8 cellular contexts compared by ENCODE assay signal in genomic region chr10:113381906-113382562, GRCh38.
A peak's percentile ranks its signal among the peaks of the same experiment; 100 is the strongest.
DNase-seq lines count a peak whose midpoint lies in the region; ATAC-seq and TF ChIP-seq lines count a peak whose summit lies in the region.

No MANE protein-coding gene starts in this region.

- no peaks in the 10 kb centered on the region for H3K9me2 ChIP-seq in SK-N-SH

- DNase-seq in AG08396 (ENCODE audit: low spot score) (peak; percentile 42), SK-N-SH (no peak), stomach (no peak), DMS53 (lab: John Stamatoyannopoulos, UW) (no peak), OCI-M2 (lab: John Stamatoyannopoulos, UW; ENCODE audit: unreplicated experiment) (no peak)

- CTCF ChIA-PET in SK-N-SH (lab: Yijun Ruan, JAX) = interaction anchor here (1.6 to 1.9 kb wide), 2 partner anchors 139 to 817 kb away, joined by 3 to 8 read pairs; no protein-coding TSS in a partner anchor

- no peaks in the 10 kb centered on the region for H3F3A ChIP-seq in SK-N-SH (replicated peaks; ENCODE audit: insufficient read depth)

- H3K27ac ChIP-seq in SK-N-SH (ENCODE audit: low read depth in 2 of 2, low read length in 1 of 2) (peak overlapping the region in 1 of 2 experiments; percentile 69; a peak in 2 of 4 replicates), gastroesophageal sphincter (peak overlapping the region in 3 of 4 donors; percentile 16 to 44 (median 33)), stomach (peak overlapping the region in 4 of 5 donors; percentile 30 to 68 (median 66))

- no peak for TF ChIP-seq EP300 in SK-N-SH (IDR thresholded peaks at IDR 0.05; ENCODE audit: borderline replicate concordance in 1 of 2, low read depth in 1 of 2, low read length in 1 of 2)
- no peak for TF ChIP-seq EP300 in gastroesophageal sphincter (IDR thresholded peaks at IDR 0.05)
- no peak for TF ChIP-seq EP300 in stomach (IDR thresholded peaks at IDR 0.05)

- peak overlapping the region; percentile 71 for H2AFZ ChIP-seq in SK-N-SH (ENCODE audit: low read depth)

- TF ChIP-seq POLR2A in gastroesophageal sphincter (IDR thresholded peaks at IDR 0.05) (no peak), stomach (IDR thresholded peaks at IDR 0.05) (no peak)

- H3K79me2 ChIP-seq in SK-N-SH (ENCODE audit: insufficient read depth) = no peaks in the 10 kb centered on the region

- H3K9me3 ChIP-seq in SK-N-SH (no peaks in the 10 kb centered on the region), gastroesophageal sphincter (no peaks in the 10 kb centered on the region), stomach (no peaks in the 10 kb centered on the region)

- no peak for TF ChIP-seq RAD21 in SK-N-SH (IDR thresholded peaks at IDR 0.05; ENCODE audit: low read length)

- H3K4me1 ChIP-seq in SK-N-SH (ENCODE audit: control insufficient read depth in 1 of 2, insufficient read depth in 2 of 2, low read depth in 1 of 2, low read length in 1 of 2) = peaks cover 0 to 7% of the 10 kb centered on the region in 2 experiments
- H3K4me1 ChIP-seq in gastroesophageal sphincter = peaks cover 0 to 49% (median 12%) of the 10 kb centered on the region in 3 donors
- peaks cover 12 to 55% (median 37%) of the 10 kb centered on the region in 4 donors for H3K4me1 ChIP-seq in stomach

- POLR2A ChIA-PET in SK-N-SH (lab: Yijun Ruan, JAX) = no interaction called here

- H3K4me3 ChIP-seq in SK-N-SH (ENCODE audit: low read depth in 2 of 2, low read length in 1 of 2) = no peak overlapping the region; a peak in 1 of 4 replicates
- peak overlapping the region in 1 of 2 donors; percentile 23 for H3K4me3 ChIP-seq in gastroesophageal sphincter
- H3K4me3 ChIP-seq in stomach = peak overlapping the region in 1 of 4 donors; percentile 6

- H3K27me3 ChIP-seq in SK-N-SH (ENCODE audit: insufficient read depth) = no peaks in the 10 kb centered on the region
- no peaks in the 10 kb centered on the region for H3K27me3 ChIP-seq in gastroesophageal sphincter
- no peaks in the 10 kb centered on the region for H3K27me3 ChIP-seq in stomach

- H3K36me3 ChIP-seq in SK-N-SH (replicated peaks in 1 of 2; ENCODE audit: control insufficient read depth in 1 of 2, insufficient read depth in 2 of 2, low read length in 1 of 2) (no peaks in the 10 kb centered on the region), gastroesophageal sphincter (no peaks in the 10 kb centered on the region), stomach (no peaks in the 10 kb centered on the region)

- intact Hi-C loops in stomach (cut with DNase I; ENCODE audit: low total_unique reads) = no loop called here

- peak overlapping the region; percentile 37; the same call in 1 of the 2 replicates for H3K9ac ChIP-seq in SK-N-SH

- ATAC-seq in GM21423 (IDR thresholded peaks at IDR 0.05; ENCODE audit: unreplicated experiment) (peak; percentile 68), gastroesophageal sphincter (no peak), GM21390 (IDR thresholded peaks at IDR 0.05; ENCODE audit: unreplicated experiment) (no peak)

- WGBS in SK-N-SH (ENCODE audit: low lambda C conversion rate) = 54% methylated on average over 11 of the region's 11 CpGs
- WGBS in gastroesophageal sphincter (ENCODE audit: low coverage in 1 of 2), 2 donors = 37 to 38% methylated on average over 9 to 11 of the region's 11 CpGs
- 41 to 56% (median 52%) methylated on average over 11 of the region's 11 CpGs for WGBS in stomach, 5 donors

- H4K20me1 ChIP-seq in SK-N-SH (ENCODE audit: insufficient read depth) = no peaks in the 10 kb centered on the region

- H3K4me2 ChIP-seq in SK-N-SH = peak overlapping the region; percentile 33

- TF ChIP-seq CTCF in SK-N-SH (IDR thresholded peaks at IDR 0.05) = no peak
- TF ChIP-seq CTCF in gastroesophageal sphincter (IDR thresholded peaks at IDR 0.05) = no peak
- TF ChIP-seq CTCF in stomach (IDR thresholded peaks at IDR 0.05) = no peak

TF ChIP-seq in SK-N-SH, 30 proteins besides CTCF, POLR2A, EP300 and RAD21:
- TF ChIP-seq MAX (IDR thresholded peaks at IDR 0.05; ENCODE audit: low read depth) (no peak), PBX3 (IDR thresholded peaks at IDR 0.05) (peak; percentile 40; the same call in 1 of the 2 replicates)
